In genomic region chr7:149001427-149002068, GRCh38 we compare ENCODE assay signal across 24 cellular contexts. TPM values are rescaled to one million over a fixed set of nuclear protein-coding genes. Genes with fewer than 3 reads are reported as not detected.
DNase-seq lines count a peak whose midpoint lies in the region; ATAC-seq, FAIRE-seq and TF ChIP-seq lines count a peak whose summit lies in the region.
"Had no signal": no experiment of that assay in that cellular context is flagged by ENCODE, and none has a peak within 500 bp of the region (broad histone marks: within the 10 kb centered on the region; RNA-seq: fewer than 3 reads in every experiment).

No MANE protein-coding gene starts in this region.

- no peaks in the 10 kb centered on the region for H3K27me3 ChIP-seq in SK-N-SH (ENCODE audit: insufficient read depth)
- H3K27me3 ChIP-seq in HepG2 (ENCODE audit: control insufficient read depth in 1 of 2, insufficient read depth in 2 of 2, low read length in 2 of 2) = no peaks in the 10 kb centered on the region
- H3K27me3 ChIP-seq: BLaER1 treated with 17β-estradiol and CSF1 and Interleukin-3, amounts not matched to agents 10 nM and 100 nM had no signal

- H3K9me2 ChIP-seq in SK-N-SH = no peaks in the 10 kb centered on the region

- H3K4me2 ChIP-seq in SK-N-SH (no peak overlapping the region), HepG2 (ENCODE audit: low read depth, low read length) (no peak overlapping the region)
- H3K4me2 ChIP-seq: BLaER1 treated with 17β-estradiol and CSF1 and Interleukin-3, amounts not matched to agents 10 nM and 100 nM had no signal

- H3K4me3 ChIP-seq in SK-N-SH (ENCODE audit: low read depth in 2 of 2, low read length in 1 of 2) (no peak overlapping the region), HepG2 (replicated peaks in 1 of 3; ENCODE audit: insufficient read depth in 1 of 3, low read depth in 2 of 3, low read length in 3 of 3) (no peak overlapping the region)
- H3K4me3 ChIP-seq: BLaER1 treated with 17β-estradiol and CSF1 and Interleukin-3, amounts not matched to agents 10 nM and 100 nM had no signal

- H4K20me1 ChIP-seq in SK-N-SH (ENCODE audit: insufficient read depth) (peaks cover 6% of the 10 kb centered on the region; the same call in 1 of the 2 replicates), HepG2 (ENCODE audit: insufficient read depth, low read length) (no peaks in the 10 kb centered on the region)

- WGBS in SK-N-SH (ENCODE audit: low lambda C conversion rate) = 84% methylated on average over 11 of the region's 11 CpGs
- 90% methylated on average over 11 of the region's 11 CpGs for WGBS in HepG2 (ENCODE audit: low lambda C conversion rate)

- POLR2A ChIA-PET in SK-N-SH (lab: Yijun Ruan, JAX) (interaction anchor here (1.8 to 2.5 kb wide), 2 partner anchors 10 to 14 kb away, joined by 6 to 7 read pairs; no protein-coding TSS in a partner anchor), HepG2 (lab: Yijun Ruan, JAX) (no interaction called here)

- H3K36me3 ChIP-seq in SK-N-SH (replicated peaks in 1 of 2; ENCODE audit: control insufficient read depth in 1 of 2, insufficient read depth in 2 of 2, low read length in 1 of 2) (peaks cover 30 to 48% of the 10 kb centered on the region in 2 experiments), HepG2 (replicated peaks in 1 of 2; ENCODE audit: control insufficient read depth in 1 of 2, insufficient read depth in 2 of 2, low read length in 2 of 2) (peaks cover 21 to 37% of the 10 kb centered on the region in 2 experiments)

- intact Hi-C loops in HepG2 (cut with micrococcal nuclease; ENCODE audit: unreplicated experiment) = no loop called here

- H3K79me2 ChIP-seq in SK-N-SH (ENCODE audit: insufficient read depth) (no peaks in the 10 kb centered on the region), HepG2 (ENCODE audit: insufficient read depth, low read length) (no peaks in the 10 kb centered on the region)

- H3K27ac Mint-ChIP-seq in T-helper 17 cell = peak overlapping the region; percentile 76
- H3K27ac Mint-ChIP-seq: HFFc6 had no signal

- H3K36me3 Mint-ChIP-seq in T-helper 17 cell (ENCODE audit: low read depth) = peaks cover 3% of the 10 kb centered on the region

- H3K27ac ChIP-seq in SK-N-SH (ENCODE audit: low read depth in 2 of 2, low read length in 1 of 2) (no peak overlapping the region; a peak in 1 of 4 replicates), 22Rv1 (peak overlapping the region; percentile 7; the same call in 1 of the 2 replicates), HepG2 (ENCODE audit: extremely low read length, insufficient read depth, low read length) (no peak overlapping the region)
- H3K27ac ChIP-seq: BLaER1 treated with 17β-estradiol and CSF1 and Interleukin-3, amounts not matched to agents 10 nM and 100 nM had no signal

- H3K9me3 ChIP-seq in SK-N-SH (no peaks in the 10 kb centered on the region), T-helper 17 cell (ENCODE audit: control insufficient read depth, low read length, poor library complexity, severe bottlenecking) (no peaks in the 10 kb centered on the region), HepG2 (ENCODE audit: low read length) (no peaks in the 10 kb centered on the region)
- H3K9me3 ChIP-seq: BLaER1 treated with 17β-estradiol and CSF1 and Interleukin-3, amounts not matched to agents 10 nM and 100 nM; Caco-2 had no signal

- CTCF ChIA-PET in SK-N-SH (lab: Yijun Ruan, JAX) (interaction anchor here (0.9 to 9.7 kb wide), 5 partner anchors 10 to 146 kb away, joined by 3 to 113 read pairs (median 4); partner anchors contain the start of genes PDIA4 and ZNF398), HepG2 (lab: Yijun Ruan, JAX; ENCODE audit: low intra/inter-chr PET ratio, low total read pairs) (no interaction called here)

- FAIRE-seq in HepG2 (lab: Jason Lieb, UNC) = no peak
- FAIRE-seq: GM12891, H1 had no signal

- H3K27me3 Mint-ChIP-seq in T-helper 17 cell = no peaks in the 10 kb centered on the region
- H3K27me3 Mint-ChIP-seq: CD4-positive, alpha-beta memory T cell had no signal

- ATAC-seq in SK-N-SH treated with all-trans-retinoic acid at 6 μM for 48 hours = no peak
- ATAC-seq in T-helper 17 cell = no peak
- ATAC-seq in HepG2 = no peak
- ATAC-seq: Panc1 had no signal

- H3K4me1 ChIP-seq in SK-N-SH (ENCODE audit: control insufficient read depth in 1 of 2, insufficient read depth in 2 of 2, low read depth in 1 of 2, low read length in 1 of 2) (peaks cover 0 to 7% of the 10 kb centered on the region in 2 experiments; a peak in 1 of 4 replicates), HepG2 (ENCODE audit: insufficient read depth, low read length) (peaks cover 6% of the 10 kb centered on the region; the same call in 1 of the 2 replicates)
- H3K4me1 ChIP-seq: BLaER1 treated with 17β-estradiol and CSF1 and Interleukin-3, amounts not matched to agents 10 nM and 100 nM; Caco-2 had no signal

- peaks cover 11% of the 10 kb centered on the region for H3K4me1 Mint-ChIP-seq in T-helper 17 cell

- no peak for TF ChIP-seq EP300 in SK-N-SH (IDR thresholded peaks at IDR 0.05; ENCODE audit: borderline replicate concordance in 1 of 2, low read depth in 1 of 2, low read length in 1 of 2)
- no peak for TF ChIP-seq EP300 in HepG2 (IDR thresholded peaks at IDR 0.05; ENCODE audit: low read depth in 2 of 2, low read length in 2 of 2)
- TF ChIP-seq EP300 in HepG2 (CRISPR knock-in tag; IDR thresholded peaks at IDR 0.05; ENCODE audit: borderline replicate concordance) = no peak

- TF ChIP-seq CTCF in SK-N-SH (IDR thresholded peaks at IDR 0.05) (no peak), 22Rv1 (IDR thresholded peaks at IDR 0.05) (no peak), HepG2 (CRISPR knock-in tag; IDR thresholded peaks at IDR 0.05) (no peak)

- H2AFZ ChIP-seq in SK-N-SH (ENCODE audit: low read depth) (no peak overlapping the region), HepG2 (ENCODE audit: low read length) (no peak overlapping the region)

- BruUV-seq in HepG2 (replicated peaks; lab: Mats Ljungman, UMichigan) = no TSS peak

- no peak for DNase-seq in SK-N-SH
- DNase-seq in T-helper 17 cell = no peak
- no peak for DNase-seq in HepG2 (ENCODE audit: low spot score)
- no peak for DNase-seq in pons (ENCODE audit: low spot score)
- no peak for DNase-seq in hypothalamus (lab: John Stamatoyannopoulos, UW)
- DNase-seq in NCI-H1417 (lab: John Stamatoyannopoulos, UW) = no peak
- DNase-seq: 8988T; Caco-2; CD4-positive, alpha-beta memory T cell; DMS153; HFFc6; MM.1S; NCI-H1092; NCI-H1436 treated with DMSO at 0.1 percent for 48 hours; NCI-H1930; NCI-H510A treated with DMSO at 0.1 percent for 48 hours; NCI-H748 treated with DMSO at 0.1 percent for 48 hours; NK-92 treated with Interleukin-12 subunit alpha and Interleukin-12 subunit beta, amount 100 ng/mL, for 24 hours had no signal

- H3K9ac ChIP-seq in SK-N-SH = no peak overlapping the region
- H3K9ac ChIP-seq in HepG2 (ENCODE audit: insufficient read depth, low read depth, low read length) = no peak overlapping the region
- H3K9ac ChIP-seq: BLaER1 treated with 17β-estradiol and CSF1 and Interleukin-3, amounts not matched to agents 10 nM and 100 nM had no signal

- no peak overlapping the region for H3K4me3 Mint-ChIP-seq in T-helper 17 cell
- H3K4me3 Mint-ChIP-seq: CD4-positive, alpha-beta memory T cell; HFFc6 had no signal

- TF ChIP-seq RAD21 in SK-N-SH (IDR thresholded peaks at IDR 0.05; ENCODE audit: low read length) (no peak), HepG2 (CRISPR knock-in tag; IDR thresholded peaks at IDR 0.05) (no peak)

- in situ Hi-C loops in HepG2 (cut with HindIII; ENCODE audit: extremely low pct_ligation_motif_present, low pct_unique_long_range_greater_than_20kb) = loop anchor here (5.0 kb wide), 1 partner anchor 61 kb away; no protein-coding TSS in a partner anchor

- TF ChIP-seq POLR2A in HepG2 (IDR thresholded peaks at IDR 0.05; ENCODE audit: insufficient read depth in 1 of 2, low read depth in 2 of 2, low read length in 2 of 2) = no peak

- no peaks in the 10 kb centered on the region for H3F3A ChIP-seq in SK-N-SH (replicated peaks; ENCODE audit: insufficient read depth)

TF ChIP-seq in SK-N-SH treated with all-trans-retinoic acid at 6 μM for 48 hours, 23 proteins besides CTCF, POLR2A, EP300 and RAD21 (continues in another document):
- TF ChIP-seq RARB (CRISPR knock-in tag; IDR thresholded peaks at IDR 0.05) (no peak), ZNF565 (CRISPR knock-in tag; conservative IDR thresholded peaks at IDR 0.05; ENCODE audit: low read depth) (no peak), CSDC2 (CRISPR knock-in tag; IDR thresholded peaks at IDR 0.05) (no peak), OSR1 (CRISPR knock-in tag; IDR thresholded peaks at IDR 0.05) (no peak)

TF ChIP-seq in HepG2, 621 proteins besides CTCF, POLR2A, EP300 and RAD21 (continues in another document):
- no peak for TF ChIP-seq RFX1 (IDR thresholded peaks at IDR 0.05)
- no peak for TF ChIP-seq ZFP41 (CRISPR knock-in tag; IDR thresholded peaks at IDR 0.05; ENCODE audit: borderline replicate concordance)
- no peak for TF ChIP-seq GABPB1 (CRISPR knock-in tag; IDR thresholded peaks at IDR 0.05)
- no peak for TF ChIP-seq RXRB (CRISPR knock-in tag; IDR thresholded peaks at IDR 0.05; ENCODE audit: borderline replicate concordance)
- no peak for TF ChIP-seq TP53 (CRISPR knock-in tag; conservative IDR thresholded peaks at IDR 0.05)

RNA-seq across cellular contexts. Expression of gene PDIA4, which starts 26.8 kb away (rescaled TPM):
- polyA plus RNA-seq in SK-N-SH (2012; rRNA removed) (393 and 400 TPM in 2 replicates), HepG2 (2011; rRNA removed) (257 and 278 TPM in 2 replicates)
- polyA plus RNA-seq in SK-N-SH (2012; cell fraction: cytosol; rRNA removed) = 316 and 398 TPM in 2 replicates
- polyA plus RNA-seq in SK-N-SH (2012; cell fraction: nucleus; rRNA removed) = 171 and 252 TPM in 2 replicates
- total RNA-seq in T-helper 17 cell (10 to 100 TPM; 42.4 to 49.8 TPM), HepG2 (2016; rRNA removed; fragmentation: Illumina TruSeq; extraction: Trizol) (171 and 402 TPM in 2 replicates)
- total RNA-seq in HepG2 (2016; cell fraction: cytosol; rRNA removed; fragmentation: Illumina TruSeq; extraction: Trizol; ENCODE audit: low read depth) = 22.9 and 25.7 TPM in 2 replicates
- total RNA-seq in HepG2 (2016; cell fraction: insoluble cytoplasmic fraction; rRNA removed; fragmentation: Illumina TruSeq; extraction: Trizol) = 147 and 420 TPM in 2 replicates
- 46.8 and 54.4 TPM in 2 replicates for total RNA-seq in HepG2 (2016; cell fraction: membrane; rRNA removed; fragmentation: Illumina TruSeq; extraction: Trizol)
- 291 and 344 TPM in 2 replicates for total RNA-seq in HepG2 (2016; cell fraction: nucleus; rRNA removed; fragmentation: Illumina TruSeq; extraction: Trizol)
- polyA plus RNA-seq in HepG2 (2011; cell fraction: cytosol; rRNA removed) = 265 and 293 TPM in 2 replicates
- 106 and 130 TPM in 2 replicates for polyA plus RNA-seq in HepG2 (2011; cell fraction: nucleus; rRNA removed)
- polyA plus RNA-seq in HepG2 (2012) = 244 and 280 TPM in 2 replicates
- 19.9 and 20.2 TPM in 2 replicates for polyA plus RNA-seq in HepG2 (2016; cell fraction: cytosol; fragmentation: Illumina TruSeq; extraction: Trizol; ENCODE audit: low read depth)
- 150 and 172 TPM in 2 replicates for polyA plus RNA-seq in HepG2 (2016; cell fraction: insoluble cytoplasmic fraction; fragmentation: Illumina TruSeq; extraction: Trizol; ENCODE audit: low read depth)
- polyA plus RNA-seq in HepG2 (2016; cell fraction: membrane; fragmentation: Illumina TruSeq; extraction: Trizol; ENCODE audit: low read depth) = 32.6 and 38.7 TPM in 2 replicates
- 470 and 531 TPM in 2 replicates for polyA plus RNA-seq in HepG2 (2016; cell fraction: nucleus; fragmentation: Illumina TruSeq; extraction: Trizol; ENCODE audit: insufficient read depth, low read depth)
- 88.5 and 200 TPM in 2 replicates for polyA minus RNA-seq in HepG2 (2011; rRNA and poly(A)+ RNA removed; ENCODE audit: low replicate concordance)
- 156 and 159 TPM in 2 replicates for polyA minus RNA-seq in HepG2 (2011; cell fraction: cytosol; rRNA and poly(A)+ RNA removed)
- 65.0 and 77.7 TPM in 2 replicates for polyA minus RNA-seq in HepG2 (2011; cell fraction: nucleus; rRNA and poly(A)+ RNA removed)

Comparison
In these comparisons a context has a peak if more than half of its experiments do, and no peak if none do; other contexts are left out.
1. Of the 25 proteins assayed by ChIP-seq in both HepG2 and SK-N-SH: peak only in HepG2: POLR2AphosphoS5; only in SK-N-SH: JUND; in both: none; in neither: 23.